ENCODE assay signal across 30 cellular contexts in genomic region chr17:11035681-11036080, GRCh38.
"Had no signal": no experiment of that assay in that cellular context is flagged by ENCODE, and none has a peak within 500 bp of the region (broad histone marks: within the 10 kb centered on the region; RNA-seq: fewer than 3 reads in every experiment).

No MANE protein-coding gene starts in this region.

- H3K4me3 ChIP-seq: adrenal gland, body of pancreas, breast epithelium had no signal

- H3K36me3 ChIP-seq: adrenal gland, brain microvascular endothelial cell, breast epithelium had no signal

- H3K9me3 ChIP-seq: adrenal gland, body of pancreas had no signal

- H3K27ac ChIP-seq: adrenal gland, body of pancreas, brain microvascular endothelial cell, breast epithelium, VCaP had no signal

- H3K27me3 ChIP-seq: adrenal gland, body of pancreas, brain microvascular endothelial cell, breast epithelium had no signal

- H3K4me1 ChIP-seq: adrenal gland, body of pancreas, breast epithelium had no signal

- DNase-seq: activated B cell treated with CpG ODN at 0.5 μM for 24 hours; activated CD4-positive, alpha-beta memory T cell treated with anti-CD3 and anti-CD28 coated beads for 36 hours; activated CD4-positive, alpha-beta T cell treated with anti-CD3 and anti-CD28 coated beads for 4 hours; activated CD4-positive, alpha-beta T cell treated with anti-CD3 and anti-CD28 coated beads, Interleukin-2, amount 10 ng/mL, durations not matched to agents 24 days and 14 days; activated CD4-positive, alpha-beta T cell treated with anti-CD3 and anti-CD28 coated beads, Interleukin-2, amount 50 U/mL, for 1 hour; activated CD4-positive, alpha-beta T cell treated with anti-CD3 and anti-CD28 coated beads, Interleukin-2, amount 50 U/mL, for 4 hours; activated CD4-positive, CD25-positive, alpha-beta regulatory T cell treated with anti-CD3 and anti-CD28 coated beads, Interleukin-2, amount 50 U/mL, for 72 hours; activated CD8-positive, alpha-beta memory T cell treated with anti-CD3 and anti-CD28 coated beads, Interleukin-2, amount 50 U/mL, for 4 hours; activated CD8-positive, alpha-beta T cell treated with anti-CD3 and anti-CD28 coated beads for 36 hours; activated effector memory CD4-positive, alpha-beta T cell treated with anti-CD3 and anti-CD28 coated beads, Interleukin-2, amount 50 U/mL, for 16 hours; activated gamma-delta T cell treated with Interleukin-2 at 50 U/mL for 16 hours; activated naive CD4-positive, alpha-beta T cell; activated naive CD4-positive, alpha-beta T cell treated with anti-CD3 and anti-CD28 coated beads for 36 hours; activated naive CD4-positive, alpha-beta T cell treated with anti-CD3 and anti-CD28 coated beads, Interleukin-2, amount 50 U/mL, for 16 hours; activated naive CD8-positive, alpha-beta T cell treated with anti-CD3 and anti-CD28 coated beads for 36 hours; activated T-cell treated with anti-CD3 and anti-CD28 coated beads for 4 hours; activated T-cell treated with anti-CD3 and anti-CD28 coated beads, Interleukin-2, amount 50 U/mL, for 1 hour; activated T-cell treated with anti-CD3 and anti-CD28 coated beads, Interleukin-2, amount 50 U/mL, for 4 hours; activated T-cell treated with anti-CD3 and anti-CD28 coated beads, Interleukin-2, amount 50 U/mL, for 72 hours; adrenal gland; amniotic stem cell; aorta; body of pancreas; brain microvascular endothelial cell; central memory CD4-positive, alpha-beta T cell; T-cell; T-helper 17 cell; T-helper 9 cell had no signal
